Comparison of ENCODE assay signal across 9 cellular contexts in genomic region chr1:40162791-40163441, GRCh38. TPM values are rescaled to one million over a fixed set of nuclear protein-coding genes. Genes with fewer than 3 reads are reported as not detected.
DNase-seq lines count a peak whose midpoint lies in the region; ATAC-seq, FAIRE-seq and TF ChIP-seq lines count a peak whose summit lies in the region.
"Had no signal": no experiment of that assay in that cellular context is flagged by ENCODE, and none has a peak within 500 bp of the region (broad histone marks: within the 10 kb centered on the region; RNA-seq: fewer than 3 reads in every experiment).

No MANE protein-coding gene starts in this region.

- in situ Hi-C loops in transverse colon (cut with MboI; ENCODE audit: low pct_ligation_motif_present in 1 of 4, low pct_unique_long_range_greater_than_20kb in 1 of 4, low sequenced_read_pairs in 3 of 4), result no loop called here

- H3K27ac ChIP-seq in SK-N-MC, result no peak overlapping the region
- no peak overlapping the region for H3K27ac ChIP-seq in kidney (ENCODE audit: low read depth in 2 of 2, low read length in 2 of 2)
- H3K27ac ChIP-seq in transverse colon, result peak overlapping the region in 1 of 4 donors; percentile 97

- H3K27ac Mint-ChIP-seq in activated naive CD4-positive, alpha-beta T cell treated with anti-CD3 and anti-CD28 coated beads, Interleukin-2, amount 50 U/mL, for 72 hours, result no peak overlapping the region
- H3K27ac Mint-ChIP-seq: IgD-negative memory B cell had no signal

- H3K4me3 ChIP-seq in SK-N-MC, result peak overlapping the region; percentile 90
- peak overlapping the region; percentile 81 to 98 for H3K4me3 ChIP-seq in kidney (ENCODE audit: low read length in 2 of 2)
- peak overlapping the region in 3 of 4 donors; percentile 88 to 99 (median 96) for H3K4me3 ChIP-seq in transverse colon

- H3K9ac ChIP-seq in SK-N-MC (ENCODE audit: insufficient read length), result peak overlapping the region; percentile 81
- peak overlapping the region; percentile 87 to 93 for H3K9ac ChIP-seq in kidney (ENCODE audit: low read length in 2 of 2)

- no peak for FAIRE-seq in kidney (lab: Jason Lieb, UNC)

- H3K9me3 ChIP-seq in SK-N-MC (ENCODE audit: low read depth, low read length), result no peaks in the 10 kb centered on the region
- no peaks in the 10 kb centered on the region for H3K9me3 ChIP-seq in kidney (ENCODE audit: control insufficient read depth in 1 of 2, low read length in 2 of 2)
- no peaks in the 10 kb centered on the region for H3K9me3 ChIP-seq in transverse colon

- intact Hi-C loops in kidney (cut with DNase I), result no loop called here
- intact Hi-C loops in transverse colon (cut with DNase I; ENCODE audit: low total_unique reads), result no loop called here

- peaks cover 0 to 8% of the 10 kb centered on the region in 2 donors for H3K4me1 ChIP-seq in kidney (ENCODE audit: control insufficient read depth in 1 of 2, insufficient read depth in 1 of 2, low read depth in 1 of 2, low read length in 2 of 2)
- peaks cover 13 to 47% (median 14%) of the 10 kb centered on the region in 4 donors for H3K4me1 ChIP-seq in transverse colon

- ATAC-seq in activated naive CD4-positive, alpha-beta T cell treated with anti-CD3 and anti-CD28 coated beads, Interleukin-2, amount 50 U/mL, for 72 hours, result peak; percentile 14 to 71

- no peak for TF ChIP-seq POLR2A in transverse colon (IDR thresholded peaks at IDR 0.05)

- WGBS in transverse colon (ENCODE audit: low coverage in 1 of 2), 2 donors, result 12 to 20% methylated on average over 3 of the region's 3 CpGs

- TF ChIP-seq CTCF in kidney (IDR thresholded peaks at IDR 0.05; ENCODE audit: borderline replicate concordance, extremely low read depth, insufficient read depth), result no peak
- TF ChIP-seq CTCF in transverse colon (IDR thresholded peaks at IDR 0.05), result no peak

- no peaks in the 10 kb centered on the region for H3K9me3 Mint-ChIP-seq in activated naive CD4-positive, alpha-beta T cell treated with anti-CD3 and anti-CD28 coated beads, Interleukin-2, amount 50 U/mL, for 72 hours
- H3K9me3 Mint-ChIP-seq: IgD-negative memory B cell had no signal

- H3K36me3 Mint-ChIP-seq in activated naive CD4-positive, alpha-beta T cell treated with anti-CD3 and anti-CD28 coated beads, Interleukin-2, amount 50 U/mL, for 72 hours, result peaks cover 7 to 9% of the 10 kb centered on the region in 2 donors
- H3K36me3 Mint-ChIP-seq: IgD-negative memory B cell had no signal

- DNase-seq in activated naive CD4-positive, alpha-beta T cell treated with anti-CD3 and anti-CD28 coated beads, Interleukin-2, amount 50 U/mL, for 72 hours (ENCODE audit: low spot score in 2 of 2), result no peak
- no peak for DNase-seq in activated naive CD4-positive, alpha-beta T cell treated with anti-CD3 and anti-CD28 coated beads, Interleukin-2, amount 50 U/mL, for 16 hours
- DNase-seq in SK-N-MC (ENCODE audit: low read depth, low spot score) (no peak), kidney (no peak), transverse colon (no peak), amniotic stem cell (lab: John Stamatoyannopoulos, UW) (no peak), NCI-H345 treated with DMSO at 0.1 percent for 48 hours (lab: John Stamatoyannopoulos, UW; ENCODE audit: unreplicated experiment) (no peak)
- DNase-seq in activated CD4-positive, alpha-beta T cell treated with anti-CD3 and anti-CD28 coated beads for 48 hours, result no peak

- TF ChIP-seq EP300 in transverse colon (IDR thresholded peaks at IDR 0.05; ENCODE audit: low read depth), result no peak

- H3K36me3 ChIP-seq in SK-N-MC (ENCODE audit: insufficient read depth, low read length) (0 out of 2 replicates have a peak, but pooled peaks cover 4% of the 10 kb centered on the region), kidney (ENCODE audit: control insufficient read depth in 1 of 2, insufficient read depth in 2 of 2, low read length in 2 of 2) (no peaks in the 10 kb centered on the region), transverse colon (no peaks in the 10 kb centered on the region)

- H3K27me3 ChIP-seq in transverse colon, result no peaks in the 10 kb centered on the region

RNA-seq across cellular contexts. Expression of gene RLF, which starts 1.7 kb away (rescaled TPM):
- total RNA-seq in activated naive CD4-positive, alpha-beta T cell treated with anti-CD3 and anti-CD28 coated beads, Interleukin-2, amount 50 U/mL, for 72 hours, result 10 to 100 TPM; 23.6 to 26.1 TPM
- total RNA-seq in kidney, result 15.8 TPM
- polyA plus RNA-seq in kidney (ENCODE audit: insufficient read depth, low read depth, low replicate concordance), result 3.5 TPM
- 10 to 100 TPM; 11.2 to 18.3 (median 13.9) TPM for total RNA-seq in transverse colon
